10 cellular contexts compared by ENCODE assay signal in genomic region chr19:38684862-38685665, GRCh38. TPM values are rescaled to one million over a fixed set of nuclear protein-coding genes. Genes with fewer than 3 reads are reported as not detected.
DNase-seq lines count a peak whose midpoint lies in the region; ATAC-seq and TF ChIP-seq lines count a peak whose summit lies in the region.
"Had no signal": no experiment of that assay in that cellular context is flagged by ENCODE, and none has a peak within 500 bp of the region (broad histone marks: within the 10 kb centered on the region; RNA-seq: fewer than 3 reads in every experiment).

No MANE protein-coding gene starts in this region.

- peaks cover 23% of the 10 kb centered on the region for H3K36me3 Mint-ChIP-seq in activated CD8-positive, alpha-beta T cell treated with anti-CD3 and anti-CD28 coated beads for 36 hours (ENCODE audit: low read depth)
- H3K36me3 Mint-ChIP-seq in activated CD8-positive, alpha-beta T cell treated with anti-CD3 and anti-CD28 coated beads, Interleukin-2, amount 10 ng/mL, durations not matched to agents 7 days and 5 days (ENCODE audit: low read depth), result peaks cover 53% of the 10 kb centered on the region
- H3K36me3 Mint-ChIP-seq in memory B cell, result peaks cover 11% of the 10 kb centered on the region

- no peaks in the 10 kb centered on the region for H3K27me3 ChIP-seq in brain microvascular endothelial cell (replicated peaks)
- no peaks in the 10 kb centered on the region for H3K27me3 ChIP-seq in tibial artery

- intact Hi-C loops in activated CD8-positive, alpha-beta T cell treated with anti-CD3 and anti-CD28 coated beads for 36 hours (cut with micrococcal nuclease), result loop anchor here (5.0 kb wide), 1 partner anchor 38 kb away; the partner anchor contains the start of gene ACTN4
- intact Hi-C loops in tibial artery (cut with DNase I; ENCODE audit: low total_unique reads), result no loop called here

- H3K36me3 ChIP-seq in brain microvascular endothelial cell (replicated peaks) (peaks cover 3% of the 10 kb centered on the region), tibial artery (peaks cover 0 to 4% (median 0%) of the 10 kb centered on the region in 3 donors)

- no peak overlapping the region for H3K4me3 Mint-ChIP-seq in activated CD8-positive, alpha-beta T cell treated with anti-CD3 and anti-CD28 coated beads for 36 hours
- no peak overlapping the region for H3K4me3 Mint-ChIP-seq in activated CD8-positive, alpha-beta T cell treated with anti-CD3 and anti-CD28 coated beads, Interleukin-2, amount 10 ng/mL, durations not matched to agents 7 days and 5 days
- H3K4me3 Mint-ChIP-seq in memory B cell, result no peak overlapping the region

- H3K4me3 ChIP-seq in brain microvascular endothelial cell (ENCODE audit: low read depth, low read length), result no peak overlapping the region
- no peak overlapping the region for H3K4me3 ChIP-seq in tibial artery

- H3K4me1 Mint-ChIP-seq in activated CD8-positive, alpha-beta T cell treated with anti-CD3 and anti-CD28 coated beads for 36 hours (ENCODE audit: low read depth), result peaks cover 69% of the 10 kb centered on the region
- H3K4me1 Mint-ChIP-seq in activated CD8-positive, alpha-beta T cell treated with anti-CD3 and anti-CD28 coated beads, Interleukin-2, amount 10 ng/mL, durations not matched to agents 7 days and 5 days (ENCODE audit: low read depth), result peaks cover 91% of the 10 kb centered on the region
- peaks cover 47% of the 10 kb centered on the region for H3K4me1 Mint-ChIP-seq in memory B cell

- no peak for DNase-seq in activated CD8-positive, alpha-beta T cell treated with anti-CD3 and anti-CD28 coated beads for 36 hours
- DNase-seq in activated CD8-positive, alpha-beta T cell treated with anti-CD3 and anti-CD28 coated beads, Interleukin-2, amount 10 ng/mL, durations not matched to agents 7 days and 5 days, result no peak
- DNase-seq in brain microvascular endothelial cell (no peak), memory B cell (ENCODE audit: low spot score in 2 of 2) (no peak), tibial artery (no peak), GOT3 (lab: John Stamatoyannopoulos, UW) (no peak), inferior parietal cortex (ENCODE audit: extremely low spot score) (no peak)
- DNase-seq: naive thymus-derived CD4-positive, alpha-beta T cell; stimulated activated naive CD4-positive, alpha-beta T cell treated with Interleukin-2 at 50 U/mL for 16 hours had no signal

- H3K27ac ChIP-seq in brain microvascular endothelial cell, result peak overlapping the region; percentile 90
- H3K27ac ChIP-seq in tibial artery, result peak overlapping the region; percentile 90 to 94

- no peak for ATAC-seq in activated CD8-positive, alpha-beta T cell treated with anti-CD3 and anti-CD28 coated beads for 36 hours
- no peak for ATAC-seq in activated CD8-positive, alpha-beta T cell treated with anti-CD3 and anti-CD28 coated beads, Interleukin-2, amount 10 ng/mL, durations not matched to agents 7 days and 5 days
- ATAC-seq in memory B cell (ENCODE audit: low read depth) (no peak), GM19395 (IDR thresholded peaks at IDR 0.05; ENCODE audit: unreplicated experiment) (no peak)

- no peaks in the 10 kb centered on the region for H3K9me3 ChIP-seq in tibial artery

- no peaks in the 10 kb centered on the region for H3K9me3 Mint-ChIP-seq in activated CD8-positive, alpha-beta T cell treated with anti-CD3 and anti-CD28 coated beads for 36 hours
- no peaks in the 10 kb centered on the region for H3K9me3 Mint-ChIP-seq in activated CD8-positive, alpha-beta T cell treated with anti-CD3 and anti-CD28 coated beads, Interleukin-2, amount 10 ng/mL, durations not matched to agents 7 days and 5 days (ENCODE audit: insufficient read depth)
- H3K9me3 Mint-ChIP-seq in memory B cell, result no peaks in the 10 kb centered on the region

- in situ Hi-C loops in brain microvascular endothelial cell (cut with HindIII; ENCODE audit: low pct_ligation_motif_present, low sequenced_read_pairs), result no loop called here

- no peaks in the 10 kb centered on the region for H3K27me3 Mint-ChIP-seq in activated CD8-positive, alpha-beta T cell treated with anti-CD3 and anti-CD28 coated beads for 36 hours
- no peaks in the 10 kb centered on the region for H3K27me3 Mint-ChIP-seq in activated CD8-positive, alpha-beta T cell treated with anti-CD3 and anti-CD28 coated beads, Interleukin-2, amount 10 ng/mL, durations not matched to agents 7 days and 5 days (ENCODE audit: low read depth)
- no peaks in the 10 kb centered on the region for H3K27me3 Mint-ChIP-seq in memory B cell
- H3K27me3 Mint-ChIP-seq: naive thymus-derived CD4-positive, alpha-beta T cell had no signal

- H3K4me1 ChIP-seq in tibial artery, result peaks cover 7 to 100% (median 91%) of the 10 kb centered on the region in 4 donors

- H3K27ac Mint-ChIP-seq in activated CD8-positive, alpha-beta T cell treated with anti-CD3 and anti-CD28 coated beads for 36 hours, result peak overlapping the region; percentile 84
- H3K27ac Mint-ChIP-seq in activated CD8-positive, alpha-beta T cell treated with anti-CD3 and anti-CD28 coated beads, Interleukin-2, amount 10 ng/mL, durations not matched to agents 7 days and 5 days, result no peak overlapping the region
- peak overlapping the region; percentile 58 for H3K27ac Mint-ChIP-seq in memory B cell

- TF ChIP-seq CTCF in activated CD8-positive, alpha-beta T cell treated with anti-CD3 and anti-CD28 coated beads for 36 hours (IDR thresholded peaks at IDR 0.05), result no peak
- TF ChIP-seq CTCF in brain microvascular endothelial cell (IDR thresholded peaks at IDR 0.05; ENCODE audit: low read depth, low read length, missing control alignments), result no peak
- no peak for TF ChIP-seq CTCF in tibial artery (IDR thresholded peaks at IDR 0.05)

- CTCF ChIA-PET in activated CD8-positive, alpha-beta T cell treated with anti-CD3 and anti-CD28 coated beads for 36 hours (lab: Charles Lee), result interaction anchor here (0.6 kb wide), 1 partner anchor 29 kb away, joined by 3 read pairs; no protein-coding TSS in a partner anchor
- CTCF ChIA-PET in activated CD8-positive, alpha-beta T cell treated with anti-CD3 and anti-CD28 coated beads, Interleukin-2, amount 10 ng/mL, durations not matched to agents 7 days and 5 days (lab: Charles Lee), result interaction anchor here (1.3 to 2.3 kb wide), 3 partner anchors 17 to 246 kb away, joined by 3 to 14 read pairs (median 4); partner anchors contain the start of genes MRPS12 and SARS2

- POLR2A ChIA-PET in activated CD8-positive, alpha-beta T cell treated with anti-CD3 and anti-CD28 coated beads for 36 hours (lab: Charles Lee), result interaction anchor here (0.7 kb wide), 1 partner anchor 187 kb away, joined by 3 read pairs; no protein-coding TSS in a partner anchor
- POLR2A ChIA-PET in activated CD8-positive, alpha-beta T cell treated with anti-CD3 and anti-CD28 coated beads, Interleukin-2, amount 10 ng/mL, durations not matched to agents 7 days and 5 days (lab: Charles Lee), result no interaction called here

RNA-seq across cellular contexts. Expression of gene ACTN4, which starts 37.6 kb away (rescaled TPM):
- 100 to 1,000 TPM; 183 to 189 TPM for total RNA-seq in activated CD8-positive, alpha-beta T cell treated with anti-CD3 and anti-CD28 coated beads for 36 hours
- total RNA-seq in activated CD8-positive, alpha-beta T cell treated with anti-CD3 and anti-CD28 coated beads, Interleukin-2, amount 10 ng/mL, durations not matched to agents 7 days and 5 days, result 100 to 1,000 TPM; 357 to 373 TPM

RNA-seq across cellular contexts. Expression of gene CAPN12, which starts 59.2 kb away (rescaled TPM):
- 10 to 100 TPM; 19.6 to 22.7 TPM for total RNA-seq in activated CD8-positive, alpha-beta T cell treated with anti-CD3 and anti-CD28 coated beads for 36 hours
- total RNA-seq in activated CD8-positive, alpha-beta T cell treated with anti-CD3 and anti-CD28 coated beads, Interleukin-2, amount 10 ng/mL, durations not matched to agents 7 days and 5 days, result 10 to 100 TPM; 12.2 to 16.2 TPM
